ENCODE assay signal across 23 cellular contexts in genomic region chr5:113552620-113553019, GRCh38.
"Had no signal": no experiment of that assay in that cellular context is flagged by ENCODE, and none has a peak within 500 bp of the region (broad histone marks: within the 10 kb centered on the region; RNA-seq: fewer than 3 reads in every experiment).

No MANE protein-coding gene starts in this region.

- ATAC-seq: effector memory CD8-positive, alpha-beta T cell; esophagus mucosa; gastrocnemius medialis; heart right ventricle; left cardiac atrium; left lung; left ventricle myocardium superior; lower lobe of right lung; mucosa of descending colon had no signal

- H3K27ac ChIP-seq: colonic mucosa, epithelial cell of prostate, esophagus squamous epithelium, gastrocnemius medialis, heart right ventricle, left lung, lower lobe of right lung had no signal

- H3K4me1 ChIP-seq: colonic mucosa, esophagus squamous epithelium, gastrocnemius medialis, heart right ventricle, left lung, lower lobe of right lung had no signal

- H3K9me3 ChIP-seq: colonic mucosa, esophagus squamous epithelium, gastrocnemius medialis, heart right ventricle, left lung, lower lobe of right lung, mucosa of descending colon had no signal

- DNase-seq: colonic mucosa; cortex of kidney; effector CD8-positive, alpha-beta T cell; effector memory CD8-positive, alpha-beta T cell; endodermal cell; erythroblast; esophagus squamous epithelium; foreskin fibroblast; foreskin melanocyte; gastrocnemius medialis; glutamatergic neuron; head of caudate nucleus; heart right ventricle; hippocampal formation; left cardiac atrium; left lung; left ventricle myocardium superior; lower lobe of right lung; mesenchymal stem cell; mucosa of descending colon; naive B cell had no signal

- H3K36me3 ChIP-seq: colonic mucosa had no signal

- H3K27me3 ChIP-seq: colonic mucosa, esophagus squamous epithelium, gastrocnemius medialis, heart right ventricle, left lung had no signal

- H3K4me3 ChIP-seq: colonic mucosa, esophagus squamous epithelium, gastrocnemius medialis, heart right ventricle, left lung, lower lobe of right lung, mucosa of descending colon had no signal
